Comparison of ENCODE assay signal across 14 cellular contexts in genomic region chr19:34276614-34277013, GRCh38. TPM values are rescaled to one million over a fixed set of nuclear protein-coding genes. Genes with fewer than 3 reads are reported as not detected.
DNase-seq lines count a peak whose midpoint lies in the region; ATAC-seq, FAIRE-seq and TF ChIP-seq lines count a peak whose summit lies in the region.
"Had no signal": no experiment of that assay in that cellular context is flagged by ENCODE, and none has a peak within 500 bp of the region (broad histone marks: within the 10 kb centered on the region; RNA-seq: fewer than 3 reads in every experiment).

No MANE protein-coding gene starts in this region.

- intact Hi-C loops in MCF 10A (cut with micrococcal nuclease), result no loop called here

- H3K36me3 Mint-ChIP-seq in MCF 10A (ENCODE audit: insufficient read depth, unreplicated experiment), result no peaks in the 10 kb centered on the region
- peaks cover 60% of the 10 kb centered on the region for H3K36me3 Mint-ChIP-seq in nephron progenitor cell (ENCODE audit: low read depth)

- no peak for FAIRE-seq in frontal cortex (lab: Jason Lieb, UNC)
- FAIRE-seq: colon had no signal

- TF ChIP-seq CTCF in MCF 10A (IDR thresholded peaks at IDR 0.05; ENCODE audit: unreplicated experiment), result no peak
- TF ChIP-seq CTCF in nephron progenitor cell (IDR thresholded peaks at IDR 0.05), result no peak

- H3K9me3 Mint-ChIP-seq in MCF 10A (ENCODE audit: unreplicated experiment) (no peaks in the 10 kb centered on the region), nephron progenitor cell (no peaks in the 10 kb centered on the region)

- H3K27me3 Mint-ChIP-seq in MCF 10A (ENCODE audit: insufficient read depth, unreplicated experiment) (no peaks in the 10 kb centered on the region), nephron progenitor cell (ENCODE audit: low read depth, poor library complexity) (peaks cover 4% of the 10 kb centered on the region)

- H3K4me1 Mint-ChIP-seq in MCF 10A (ENCODE audit: insufficient read depth, unreplicated experiment), result peaks cover 22% of the 10 kb centered on the region
- peaks cover 25% of the 10 kb centered on the region for H3K4me1 Mint-ChIP-seq in nephron progenitor cell

- POLR2A ChIA-PET in MCF 10A (lab: Yijun Ruan, JAX), result no interaction called here

- BruUV-seq in MCF 10A (replicated peaks; lab: Mats Ljungman, UMichigan), result no TSS peak

- H3K4me3 Mint-ChIP-seq in MCF 10A (ENCODE audit: unreplicated experiment), result no peak overlapping the region
- H3K4me3 Mint-ChIP-seq in nephron progenitor cell, result no peak overlapping the region

- H3K27ac Mint-ChIP-seq in MCF 10A (ENCODE audit: low read depth, unreplicated experiment) (peak overlapping the region; percentile 17), nephron progenitor cell (peak overlapping the region; percentile 88)

- CTCF ChIA-PET in MCF 10A (lab: Yijun Ruan, JAX), result interaction anchor here (0.5 to 1.0 kb wide), 2 partner anchors 61 to 678 kb away, joined by 4 read pairs; no protein-coding TSS in a partner anchor

- DNase-seq in C1 segment of cervical spinal cord (lab: John Stamatoyannopoulos, UW), result peak in 8 of 14 donors; percentile 5 to 45 (median 20)
- DNase-seq in NAMALWA (ENCODE audit: low spot score), result peak; percentile 28
- DNase-seq in MCF 10A (ENCODE audit: unreplicated experiment), result no peak
- DNase-seq in nephron progenitor cell, result no peak
- no peak for DNase-seq in central memory CD4-positive, alpha-beta T cell
- DNase-seq in frontal cortex (ENCODE audit: low spot score in 2 of 2), result no peak
- no peak for DNase-seq in NK-92 (lab: John Stamatoyannopoulos, UW; ENCODE audit: unreplicated experiment)
- DNase-seq: activated effector memory CD4-positive, alpha-beta T cell treated with anti-CD3 and anti-CD28 coated beads, Interleukin-2, amount 50 U/mL, for 16 hours; H7; KBM-7; NCI-H2171; SHP77 treated with DMSO at 0.1 percent for 48 hours had no signal

- no peak for ATAC-seq in HG03159 (IDR thresholded peaks at IDR 0.05; ENCODE audit: unreplicated experiment)

RNA-seq across cellular contexts. Expression of gene GARRE1, which starts 22.3 kb away (rescaled TPM):
- 12.8 and 19.1 TPM in 2 replicates for total RNA-seq in MCF 10A (2022)
- total RNA-seq in frontal cortex, result 17.1 TPM

Comparison
In these comparisons a context has a peak if more than half of its experiments do, and no peak if none do; other contexts are left out.
1. DNase-seq: peak in C1 segment of cervical spinal cord (8 of 14) and NAMALWA (single experiment); none in MCF 10A (single experiment), nephron progenitor cell (single experiment), central memory CD4-positive, alpha-beta T cell (single experiment), frontal cortex (0 of 2) and NK-92 (single experiment).